Comparison of ENCODE assay signal across 22 cellular contexts in genomic region chr3:51845129-51845528, GRCh38. TPM values are rescaled to one million over a fixed set of nuclear protein-coding genes. Genes with fewer than 3 reads are reported as not detected.
"Had no signal": no experiment of that assay in that cellular context is flagged by ENCODE, and none has a peak within 500 bp of the region (broad histone marks: within the 10 kb centered on the region; RNA-seq: fewer than 3 reads in every experiment).

No MANE protein-coding gene starts in this region.

- DNase-seq: cerebellar nuclear complex; foreskin melanocyte; head of caudate nucleus; left colon; left ventricle myocardium superior; mesenchymal stem cell; naive thymus-derived CD4-positive, alpha-beta T cell; nucleus accumbens; ovary; right cardiac atrium; small intestine; stimulated activated CD4-positive, alpha-beta T cell treated with anti-CD3 and anti-CD28 coated beads, Interleukin-12 subunit alpha, Interleukin-12 subunit beta, amount 100 ng/mL, for 4 hours; stimulated activated naive CD4-positive, alpha-beta T cell treated with Interleukin-2 at 50 U/mL for 16 hours had no signal

- H3K27me3 ChIP-seq: hepatocyte, ovary had no signal

- H2AFZ ChIP-seq: hepatocyte had no signal

- H3K79me2 ChIP-seq: hepatocyte had no signal

- H3K9me3 Mint-ChIP-seq: type B pancreatic cell had no signal

- H3K36me3 ChIP-seq: ovary had no signal

- H3K4me2 ChIP-seq: hepatocyte had no signal

- H3K27ac Mint-ChIP-seq: dendritic cell treated with granulocyte-macrophage colony-stimulating factor and Interleukin-4, amounts not matched to agents 40 ng/mL and 50 ng/mL, for 4 days; naive thymus-derived CD4-positive, alpha-beta T cell; type B pancreatic cell had no signal

- H3K36me3 Mint-ChIP-seq: type B pancreatic cell had no signal

- ATAC-seq: left colon; left ventricle myocardium superior; naive thymus-derived CD4-positive, alpha-beta T cell; right cardiac atrium had no signal

- H3K9me3 ChIP-seq: ovary had no signal

- H3K4me1 Mint-ChIP-seq: naive thymus-derived CD4-positive, alpha-beta T cell had no signal

- H3K4me3 Mint-ChIP-seq: dendritic cell treated with granulocyte-macrophage colony-stimulating factor and Interleukin-4, amounts not matched to agents 40 ng/mL and 50 ng/mL, for 4 days; naive thymus-derived CD4-positive, alpha-beta T cell; type B pancreatic cell had no signal

- H3K27ac ChIP-seq: hepatocyte, ovary had no signal

- H3K4me3 ChIP-seq: hepatocyte, lung, ovary had no signal

RNA-seq across cellular contexts. Expression of gene IQCF2, which starts 16.3 kb away (rescaled TPM):
- total RNA-seq: hepatocyte; kidney epithelial cell; left colon; left ventricle myocardium superior; lung; naive thymus-derived CD4-positive, alpha-beta T cell; ovary; posterior vena cava; right cardiac atrium had no signal
- polyA plus RNA-seq: esophagus; hepatocyte; lung; naive thymus-derived CD4-positive, alpha-beta T cell; neural cell; ovary; right cardiac atrium; small intestine; thymus had no signal

RNA-seq across cellular contexts. Expression of gene IQCF5, which starts 30.3 kb away (rescaled TPM):
- total RNA-seq: hepatocyte; kidney epithelial cell; left colon; left ventricle myocardium superior; lung; naive thymus-derived CD4-positive, alpha-beta T cell; ovary; posterior vena cava; right cardiac atrium had no signal
- polyA plus RNA-seq: esophagus; hepatocyte; lung; naive thymus-derived CD4-positive, alpha-beta T cell; neural cell; ovary; right cardiac atrium; small intestine; thymus had no signal

RNA-seq across cellular contexts. Expression of gene IQCF1, which starts 58.0 kb away (rescaled TPM):
- total RNA-seq: hepatocyte; kidney epithelial cell; left colon; left ventricle myocardium superior; lung; naive thymus-derived CD4-positive, alpha-beta T cell; posterior vena cava; right cardiac atrium had no signal
- polyA plus RNA-seq: esophagus; hepatocyte; lung; naive thymus-derived CD4-positive, alpha-beta T cell; neural cell; ovary; right cardiac atrium; small intestine; thymus had no signal
